8 cellular contexts compared by ENCODE assay signal in genomic region chr2:47174731-47175361, GRCh38. TPM values are rescaled to one million over a fixed set of nuclear protein-coding genes. Genes with fewer than 3 reads are reported as not detected.
DNase-seq lines count a peak whose midpoint lies in the region; ATAC-seq and TF ChIP-seq lines count a peak whose summit lies in the region.

No MANE protein-coding gene starts in this region.

- H3K27ac ChIP-seq in coronary artery (peak overlapping the region; percentile 93 to 96), thoracic aorta (peak overlapping the region; percentile 96 to 100)

- H3K9me3 ChIP-seq in thoracic aorta, result no peaks in the 10 kb centered on the region

- no peak for TF ChIP-seq CTCF in Calu3 (IDR thresholded peaks at IDR 0.05; ENCODE audit: unreplicated experiment)
- TF ChIP-seq CTCF in coronary artery (IDR thresholded peaks at IDR 0.05), result no peak
- TF ChIP-seq CTCF in thoracic aorta (IDR thresholded peaks at IDR 0.05), result no peak

- H3K27me3 ChIP-seq in thoracic aorta (replicated peaks; ENCODE audit: insufficient read depth), result no peaks in the 10 kb centered on the region

- peak overlapping the region; percentile 99 for H3K27ac Mint-ChIP-seq in Calu3 (ENCODE audit: unreplicated experiment)
- H3K27ac Mint-ChIP-seq in memory B cell, result peak overlapping the region; percentile 100

- H3K4me1 Mint-ChIP-seq in Calu3 (ENCODE audit: low read depth, unreplicated experiment) (peaks cover 36% of the 10 kb centered on the region), memory B cell (peaks cover 40% of the 10 kb centered on the region)

- no peaks in the 10 kb centered on the region for H3K27me3 Mint-ChIP-seq in Calu3 (ENCODE audit: unreplicated experiment)
- no peaks in the 10 kb centered on the region for H3K27me3 Mint-ChIP-seq in memory B cell

- H3K4me1 ChIP-seq in thoracic aorta (ENCODE audit: control insufficient read depth in 1 of 2, low read depth in 2 of 2), result peaks cover 43 to 52% of the 10 kb centered on the region in 2 donors

- in situ Hi-C loops in SK-MEL-5 (cut with HindIII; ENCODE audit: low pct_unique_long_range_greater_than_20kb, low sequenced_read_pairs), result no loop called here

- BruUV-seq in Calu3 (replicated peaks; lab: Mats Ljungman, UMichigan), result no TSS peak

- intact Hi-C loops in Calu3 (cut with micrococcal nuclease; ENCODE audit: unreplicated experiment), result loop anchor here (5.0 kb wide), 2 partner anchors 98 to 158 kb away; no protein-coding TSS in a partner anchor

- peak overlapping the region; percentile 95 for H3K4me3 ChIP-seq in coronary artery
- H3K4me3 ChIP-seq in thoracic aorta, result peak overlapping the region; percentile 94

- ATAC-seq in memory B cell (ENCODE audit: low read depth), result no peak
- ATAC-seq in thoracic aorta (ENCODE audit: insufficient number of reproducible peaks, low FRiP score, low read depth), result no peak
- no peak for ATAC-seq in HG02588 (IDR thresholded peaks at IDR 0.05; ENCODE audit: unreplicated experiment)

- no peaks in the 10 kb centered on the region for H3K36me3 ChIP-seq in thoracic aorta

- peaks cover 74% of the 10 kb centered on the region for H3K36me3 Mint-ChIP-seq in Calu3 (ENCODE audit: insufficient read depth, unreplicated experiment)
- H3K36me3 Mint-ChIP-seq in memory B cell, result peaks cover 7% of the 10 kb centered on the region

- H3K9me3 Mint-ChIP-seq in Calu3 (ENCODE audit: low read depth, unreplicated experiment) (no peaks in the 10 kb centered on the region), memory B cell (no peaks in the 10 kb centered on the region)

- DNase-seq in Calu3, result peak; percentile 76
- DNase-seq in HT1080 (ENCODE audit: low read depth), result peak; percentile 87
- peak; percentile 40 for DNase-seq in SK-MEL-5 (ENCODE audit: low read depth, low spot score)
- DNase-seq in coronary artery (ENCODE audit: low spot score), result no peak
- no peak for DNase-seq in memory B cell (ENCODE audit: low spot score in 2 of 2)
- no peak for DNase-seq in thoracic aorta (ENCODE audit: low spot score)
- DNase-seq in MV-4-11 (lab: John Stamatoyannopoulos, UW), result no peak

- peak overlapping the region; percentile 100 for H3K4me3 Mint-ChIP-seq in Calu3 (ENCODE audit: low read depth, unreplicated experiment)
- H3K4me3 Mint-ChIP-seq in memory B cell, result peak overlapping the region; percentile 95

- CTCF ChIA-PET in Calu3 (lab: Charles Lee), result interaction anchor here (1.6 to 2.6 kb wide), 2 partner anchors 138 to 148 kb away, joined by 6 to 10 read pairs; no protein-coding TSS in a partner anchor

RNA-seq across cellular contexts. Expression of gene CALM2, which starts 1.5 kb away (rescaled TPM):
- 756 and 782 TPM in 2 replicates for total RNA-seq in Calu3 (2022)
- total RNA-seq in HT1080 (2014; rRNA removed; shearing (Covaris generic)), result 702 and 730 TPM in 2 replicates
- polyA plus RNA-seq in HT1080 (2015; cell fraction: cytosol; rRNA removed), result 1,072 and 1,076 TPM in 2 replicates
- 645 and 756 TPM in 2 replicates for polyA plus RNA-seq in HT1080 (2015; cell fraction: nucleus; rRNA removed)
- 521 and 606 TPM in 2 replicates for total RNA-seq in SK-MEL-5 (2014; rRNA removed; shearing (Covaris generic))
- polyA plus RNA-seq in SK-MEL-5 (2015; cell fraction: cytosol; rRNA removed), result 359 and 426 TPM in 2 replicates
- 133 and 168 TPM in 2 replicates for polyA plus RNA-seq in SK-MEL-5 (2015; cell fraction: nucleus; rRNA removed)
- total RNA-seq in thoracic aorta, result 100 to 1,000 TPM; 434 to 555 TPM

RNA-seq across cellular contexts. Expression of gene STPG4, which starts 19.7 kb away (rescaled TPM):
- total RNA-seq in Calu3 (2022), result 12.7 and 14.4 TPM in 2 replicates
- total RNA-seq in HT1080 (2014; rRNA removed; shearing (Covaris generic)), result 0.10 and 0.70 TPM in 2 replicates
- not detected in 2 replicates for polyA plus RNA-seq in HT1080 (2015; cell fraction: cytosol; rRNA removed)
- polyA plus RNA-seq in HT1080 (2015; cell fraction: nucleus; rRNA removed), result 0.19 TPM in 1 of 2 replicates, not detected in the other
- total RNA-seq in SK-MEL-5 (2014; rRNA removed; shearing (Covaris generic)), result 0.26 TPM in 1 of 2 replicates, not detected in the other
- not detected in 2 replicates for polyA plus RNA-seq in SK-MEL-5 (2015; cell fraction: cytosol; rRNA removed)
- polyA plus RNA-seq in SK-MEL-5 (2015; cell fraction: nucleus; rRNA removed), result 0.18 and 0.83 TPM in 2 replicates
- not detected for total RNA-seq in thoracic aorta

Comparison
In these comparisons a context has a peak if more than half of its experiments do, and no peak if none do; other contexts are left out.
1. DNase-seq: peak in Calu3 (single experiment), HT1080 (single experiment) and SK-MEL-5 (single experiment); none in coronary artery (single experiment), memory B cell (0 of 2), thoracic aorta (single experiment) and MV-4-11 (single experiment).